9 cellular contexts compared by ENCODE assay signal in the genomic region with DNA sequence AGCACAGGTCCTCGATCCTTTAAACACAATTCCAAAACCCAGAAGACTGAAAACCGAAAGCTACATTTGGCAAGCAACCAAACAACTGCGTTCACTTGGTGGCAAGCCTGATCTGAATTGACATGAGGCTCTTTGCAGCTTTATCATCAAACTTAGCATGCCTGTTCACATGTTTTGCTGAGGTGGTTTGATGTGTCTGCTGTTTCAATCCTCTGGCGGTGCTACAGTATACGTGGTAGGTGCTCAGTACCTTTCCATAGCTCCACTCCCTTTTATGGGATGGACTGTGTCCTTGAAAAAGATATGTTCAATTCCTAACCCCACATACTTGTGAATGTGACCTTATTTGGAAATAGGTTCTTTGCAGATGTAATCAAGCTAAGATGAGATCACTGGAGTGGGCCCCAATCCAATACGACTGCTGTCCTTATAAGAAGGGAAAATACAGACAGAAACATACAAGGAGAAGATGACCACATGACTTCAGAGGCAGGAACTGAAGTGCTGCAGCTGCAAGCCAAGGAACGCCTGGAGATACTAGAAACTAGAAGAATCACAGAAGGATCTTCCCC. TPM values are rescaled to one million over a fixed set of nuclear protein-coding genes. Genes with fewer than 3 reads are reported as not detected.
DNase-seq lines count a peak whose midpoint lies in the region; ATAC-seq and TF ChIP-seq lines count a peak whose summit lies in the region.
"Had no signal": no experiment of that assay in that cellular context is flagged by ENCODE, and none has a peak within 500 bp of the region (broad histone marks: within the 10 kb centered on the region; RNA-seq: fewer than 3 reads in every experiment).

No MANE protein-coding gene starts in this region.

- peak; percentile 32 for DNase-seq in BJ (ENCODE audit: low read depth)
- peak in 1 of 10 donors; percentile 10 for DNase-seq in naive thymus-derived CD8-positive, alpha-beta T cell
- DNase-seq in germinal center (ENCODE audit: low spot score), result no peak
- no peak for DNase-seq in activated CD8-positive, alpha-beta memory T cell treated with anti-CD3 and anti-CD28 coated beads, Interleukin-2, amount 10 ng/mL, durations not matched to agents 7 days and 5 days

- no peaks in the 10 kb centered on the region for H3K36me3 ChIP-seq in BJ (ENCODE audit: control insufficient read depth, insufficient read depth, low read length)
- no peaks in the 10 kb centered on the region for H3K36me3 ChIP-seq in endocrine pancreas (ENCODE audit: control insufficient read depth, insufficient read depth, low read length)

- peak; percentile 29; the same call in 1 of the 2 replicates for TF ChIP-seq EP300 in Ishikawa (IDR thresholded peaks at IDR 0.05; ENCODE audit: borderline replicate concordance)

- H3K27me3 ChIP-seq in BJ (ENCODE audit: control insufficient read depth, insufficient read depth, low read length), result no peaks in the 10 kb centered on the region
- no peaks in the 10 kb centered on the region for H3K27me3 ChIP-seq in endocrine pancreas (ENCODE audit: control insufficient read depth, insufficient read depth, low read length)

- H3K9me3 ChIP-seq in endocrine pancreas (ENCODE audit: control insufficient read depth, low read length), result no peaks in the 10 kb centered on the region

- H3K4me1 Mint-ChIP-seq in naive thymus-derived CD8-positive, alpha-beta T cell, result peaks cover 37 to 85% (median 73%) of the 10 kb centered on the region in 4 donors
- peaks cover 42% of the 10 kb centered on the region for H3K4me1 Mint-ChIP-seq in activated CD8-positive, alpha-beta memory T cell treated with anti-CD3 and anti-CD28 coated beads, Interleukin-2, amount 10 ng/mL, durations not matched to agents 7 days and 5 days

- peak overlapping the region in 8 of 10 donors; percentile 9 to 67 (median 60) for H3K4me3 Mint-ChIP-seq in naive thymus-derived CD8-positive, alpha-beta T cell
- no peak overlapping the region for H3K4me3 Mint-ChIP-seq in activated CD8-positive, alpha-beta memory T cell treated with anti-CD3 and anti-CD28 coated beads, Interleukin-2, amount 10 ng/mL, durations not matched to agents 7 days and 5 days

- ATAC-seq in naive thymus-derived CD8-positive, alpha-beta T cell, result peak in 1 of 2 donors; percentile 48
- ATAC-seq in GM19463 (IDR thresholded peaks at IDR 0.05; ENCODE audit: unreplicated experiment), result no peak
- no peak for ATAC-seq in GM19328 (IDR thresholded peaks at IDR 0.05; ENCODE audit: unreplicated experiment)
- no peak for ATAC-seq in activated CD8-positive, alpha-beta memory T cell treated with anti-CD3 and anti-CD28 coated beads, Interleukin-2, amount 10 ng/mL, durations not matched to agents 7 days and 5 days

- POLR2A ChIA-PET in BJ (lab: Charles Lee), result no interaction called here
- POLR2A ChIA-PET in naive thymus-derived CD8-positive, alpha-beta T cell (lab: Charles Lee), result interaction anchor here (1.9 kb wide), 1 partner anchor 33 kb away, joined by 6 read pairs; a partner anchor contains a TSS

- TF ChIP-seq RAD21 in Ishikawa (IDR thresholded peaks at IDR 0.05; ENCODE audit: low read depth), result no peak

- H3K27me3 Mint-ChIP-seq in naive thymus-derived CD8-positive, alpha-beta T cell, result no peaks in the 10 kb centered on the region
- H3K27me3 Mint-ChIP-seq in activated CD8-positive, alpha-beta memory T cell treated with anti-CD3 and anti-CD28 coated beads, Interleukin-2, amount 10 ng/mL, durations not matched to agents 7 days and 5 days, result no peaks in the 10 kb centered on the region
- H3K27me3 Mint-ChIP-seq: central memory CD8-positive, alpha-beta T cell had no signal

- H3K4me3 ChIP-seq in BJ (ENCODE audit: low read depth, low read length) (no peak overlapping the region), endocrine pancreas (ENCODE audit: control insufficient read depth, insufficient read depth, low read length) (peak overlapping the region; percentile 48)

- TF ChIP-seq CTCF in BJ (IDR thresholded peaks at IDR 0.05; ENCODE audit: insufficient read depth, low read depth, low read length), result no peak

- H3K4me1 ChIP-seq in endocrine pancreas (ENCODE audit: control insufficient read depth, insufficient read depth, low read length), result peaks cover 9% of the 10 kb centered on the region

- CTCF ChIA-PET in BJ (lab: Yijun Ruan, JAX), result interaction anchor here (0.9 to 1.3 kb wide), 3 partner anchors 10 to 35 kb away, joined by 3 to 4 read pairs (median 3); no protein-coding TSS in a partner anchor
- CTCF ChIA-PET in activated CD8-positive, alpha-beta memory T cell treated with anti-CD3 and anti-CD28 coated beads, Interleukin-2, amount 10 ng/mL, durations not matched to agents 7 days and 5 days (lab: Charles Lee), result interaction anchor here (0.9 to 1.3 kb wide), 3 partner anchors 10 to 35 kb away, joined by 3 to 4 read pairs (median 4); a partner anchor contains a TSS

- peak overlapping the region in 8 of 10 donors; percentile 12 to 89 (median 55) for H3K27ac Mint-ChIP-seq in naive thymus-derived CD8-positive, alpha-beta T cell
- no peak overlapping the region for H3K27ac Mint-ChIP-seq in activated CD8-positive, alpha-beta memory T cell treated with anti-CD3 and anti-CD28 coated beads, Interleukin-2, amount 10 ng/mL, durations not matched to agents 7 days and 5 days

- H3K9ac ChIP-seq in endocrine pancreas (ENCODE audit: control insufficient read depth, insufficient read depth, low read length), result no peak overlapping the region

- H3K36me3 Mint-ChIP-seq in naive thymus-derived CD8-positive, alpha-beta T cell, result no peaks in the 10 kb centered on the region
- H3K36me3 Mint-ChIP-seq in activated CD8-positive, alpha-beta memory T cell treated with anti-CD3 and anti-CD28 coated beads, Interleukin-2, amount 10 ng/mL, durations not matched to agents 7 days and 5 days, result peaks cover 4% of the 10 kb centered on the region

- H3K9me3 Mint-ChIP-seq in naive thymus-derived CD8-positive, alpha-beta T cell, result no peaks in the 10 kb centered on the region
- no peaks in the 10 kb centered on the region for H3K9me3 Mint-ChIP-seq in activated CD8-positive, alpha-beta memory T cell treated with anti-CD3 and anti-CD28 coated beads, Interleukin-2, amount 10 ng/mL, durations not matched to agents 7 days and 5 days (ENCODE audit: low read depth)
- H3K9me3 Mint-ChIP-seq: central memory CD8-positive, alpha-beta T cell had no signal

TF ChIP-seq in Ishikawa, 13 proteins besides CTCF, POLR2A, EP300 and RAD21:
- TF ChIP-seq ZBTB7A (IDR thresholded peaks at IDR 0.05; ENCODE audit: low read depth), result no peak
- 0 out of 2 replicates have a peak, but pooled peaks have one; percentile 19 for TF ChIP-seq NFIC (IDR thresholded peaks at IDR 0.05)
- TF ChIP-seq, protein P1, sequence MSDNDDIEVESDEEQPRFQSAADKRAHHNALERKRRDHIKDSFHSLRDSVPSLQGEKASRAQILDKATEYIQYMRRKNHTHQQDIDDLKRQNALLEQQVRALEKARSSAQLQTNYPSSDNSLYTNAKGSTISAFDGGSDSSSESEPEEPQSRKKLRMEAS (IDR thresholded peaks at IDR 0.05), result 0 out of 2 replicates have a peak, but pooled peaks have one; percentile 18
- TF ChIP-seq, protein P2, sequence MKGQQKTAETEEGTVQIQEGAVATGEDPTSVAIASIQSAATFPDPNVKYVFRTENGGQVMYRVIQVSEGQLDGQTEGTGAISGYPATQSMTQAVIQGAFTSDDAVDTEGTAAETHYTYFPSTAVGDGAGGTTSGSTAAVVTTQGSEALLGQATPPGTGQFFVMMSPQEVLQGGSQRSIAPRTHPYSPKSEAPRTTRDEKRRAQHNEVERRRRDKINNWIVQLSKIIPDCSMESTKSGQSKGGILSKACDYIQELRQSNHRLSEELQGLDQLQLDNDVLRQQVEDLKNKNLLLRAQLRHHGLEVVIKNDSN (IDR thresholded peaks at IDR 0.05), result peak; percentile 81
- no peak for TF ChIP-seq TEAD4 (IDR thresholded peaks at IDR 0.05)

RNA-seq across cellular contexts. Expression of a gene that starts 33.4 kb away (rescaled TPM):
- polyA plus RNA-seq in BJ (2011; rRNA removed), result 17.2 and 28.4 TPM in 2 replicates
- polyA minus RNA-seq in BJ (2011; rRNA and poly(A)+ RNA removed), result 35.7 and 40.5 TPM in 2 replicates
- total RNA-seq in naive thymus-derived CD8-positive, alpha-beta T cell, result 10 to 100 TPM; 22.7 to 23.6 TPM
- 1 to 10 TPM; 3.6 to 4.4 (median 4.2) TPM for polyA plus RNA-seq in naive thymus-derived CD8-positive, alpha-beta T cell
- total RNA-seq in activated CD8-positive, alpha-beta memory T cell treated with anti-CD3 and anti-CD28 coated beads, Interleukin-2, amount 10 ng/mL, durations not matched to agents 7 days and 5 days, result 10 to 100 TPM; 16.8 to 34.4 TPM
